ENCODE assay signal across 8 cellular contexts in genomic region chr17:77208217-77208808, GRCh38.
DNase-seq lines count a peak whose midpoint lies in the region; ATAC-seq and TF ChIP-seq lines count a peak whose summit lies in the region.

No MANE protein-coding gene starts in this region.

- peaks cover 33% of the 10 kb centered on the region for H3K4me1 Mint-ChIP-seq in CD14-positive monocyte

- DNase-seq in G401 (ENCODE audit: low spot score) = peak; percentile 88
- DNase-seq in RPMI7951 (ENCODE audit: low read depth) = peak; percentile 56
- DNase-seq in fibroblast of the conjunctiva (ENCODE audit: low read depth) = peak; percentile 16
- peak; percentile 77 for DNase-seq in putamen (ENCODE audit: low spot score)
- DNase-seq in CD14-positive monocyte (ENCODE audit: low spot score) = no peak
- no peak for DNase-seq in retina

- H3K9me3 Mint-ChIP-seq in CD14-positive monocyte = no peaks in the 10 kb centered on the region

- H3K27me3 Mint-ChIP-seq in CD14-positive monocyte (ENCODE audit: low read depth in 3 of 3) = peaks cover 0 to 2% (median 0%) of the 10 kb centered on the region in 3 donors

- no peak for TF ChIP-seq CTCF in CD14-positive monocyte (IDR thresholded peaks at IDR 0.05)

- in situ Hi-C loops in G401 (cut with HindIII; ENCODE audit: low sequenced_read_pairs) = no loop called here

- no peak overlapping the region for H3K27ac Mint-ChIP-seq in CD14-positive monocyte

- intact Hi-C loops in CD14-positive monocyte (cut with micrococcal nuclease) = no loop called here

- ATAC-seq in HG02885 (IDR thresholded peaks at IDR 0.05; ENCODE audit: poor library complexity, unreplicated experiment) (no peak), HG03342 (IDR thresholded peaks at IDR 0.05; ENCODE audit: unreplicated experiment) (no peak)

- peaks cover 99 to 100% of the 10 kb centered on the region in 2 donors for H3K36me3 Mint-ChIP-seq in CD14-positive monocyte

- H3K4me3 Mint-ChIP-seq in CD14-positive monocyte = no peak overlapping the region

Comparison
In these comparisons a context has a peak if more than half of its experiments do, and no peak if none do; other contexts are left out.
1. DNase-seq: peak in G401 (single experiment), RPMI7951 (single experiment), fibroblast of the conjunctiva (single experiment) and putamen (single experiment); none in CD14-positive monocyte (single experiment) and retina (single experiment).